In genomic region chr20:41617059-41617921, GRCh38 we compare ENCODE assay signal across 7 cellular contexts. TPM values are rescaled to one million over a fixed set of nuclear protein-coding genes. Genes with fewer than 3 reads are reported as not detected.
A peak's percentile ranks its signal among the peaks of the same experiment; 100 is the strongest.
DNase-seq lines count a peak whose midpoint lies in the region; ATAC-seq and TF ChIP-seq lines count a peak whose summit lies in the region.

No MANE protein-coding gene starts in this region.

- H3K4me3 ChIP-seq in GM12875 (ENCODE audit: low read depth, low read length) (peak overlapping the region; percentile 66), neural progenitor cell (peak overlapping the region; percentile 99), upper lobe of right lung (peak overlapping the region; percentile 67)

- TF ChIP-seq CTCF in GM12875 (IDR thresholded peaks at IDR 0.05; ENCODE audit: borderline replicate concordance, insufficient read depth, low read depth, low read length), result no peak
- no peak for TF ChIP-seq CTCF in neural progenitor cell (IDR thresholded peaks at IDR 0.05)
- no peak for TF ChIP-seq CTCF in upper lobe of right lung (IDR thresholded peaks at IDR 0.05)

- no peak overlapping the region for H2AFZ ChIP-seq in neural progenitor cell (replicated peaks)

- H3K27ac Mint-ChIP-seq in activated T-cell treated with anti-CD3 and anti-CD28 coated beads, Interleukin-2, amount 50 U/mL, for 24 hours, result peak overlapping the region; percentile 83
- peak overlapping the region; percentile 75 for H3K27ac Mint-ChIP-seq in neural progenitor cell

- ATAC-seq in HG02571 (IDR thresholded peaks at IDR 0.05; ENCODE audit: unreplicated experiment), result peak; percentile 10
- peak; percentile 8 for ATAC-seq in upper lobe of right lung

- intact Hi-C loops in upper lobe of right lung (cut with DNase I), result no loop called here

- peak overlapping the region; percentile 84 for H3K4me3 Mint-ChIP-seq in activated T-cell treated with anti-CD3 and anti-CD28 coated beads, Interleukin-2, amount 50 U/mL, for 24 hours
- peak overlapping the region; percentile 95 for H3K4me3 Mint-ChIP-seq in neural progenitor cell

- no peaks in the 10 kb centered on the region for H3K9me3 ChIP-seq in neural progenitor cell (ENCODE audit: low read depth)
- no peaks in the 10 kb centered on the region for H3K9me3 ChIP-seq in upper lobe of right lung

- peaks cover 13% of the 10 kb centered on the region for H3K27me3 ChIP-seq in neural progenitor cell
- H3K27me3 ChIP-seq in upper lobe of right lung, result no peaks in the 10 kb centered on the region

- H3K79me2 ChIP-seq in neural progenitor cell (ENCODE audit: low read depth), result peaks cover 54% of the 10 kb centered on the region

- DNase-seq in NCI-H2227 (lab: John Stamatoyannopoulos, UW; ENCODE audit: unreplicated experiment), result peak; percentile 64
- peak; percentile 52 for DNase-seq in activated T-cell treated with anti-CD3 and anti-CD28 coated beads, Interleukin-2, amount 50 U/mL, for 24 hours
- peak; percentile 41 for DNase-seq in fibroblast of peridontal ligament (ENCODE audit: extremely low read depth)
- DNase-seq in neural progenitor cell (ENCODE audit: low spot score), result peak; percentile 69
- peak; percentile 76 for DNase-seq in upper lobe of right lung

- H3F3A ChIP-seq in neural progenitor cell (ENCODE audit: low read depth), result peaks cover 3% of the 10 kb centered on the region

- no peaks in the 10 kb centered on the region for H3K27me3 Mint-ChIP-seq in activated T-cell treated with anti-CD3 and anti-CD28 coated beads, Interleukin-2, amount 50 U/mL, for 24 hours
- peaks cover 3% of the 10 kb centered on the region for H3K27me3 Mint-ChIP-seq in neural progenitor cell (ENCODE audit: insufficient read depth, low read depth)

- H3K4me1 Mint-ChIP-seq in activated T-cell treated with anti-CD3 and anti-CD28 coated beads, Interleukin-2, amount 50 U/mL, for 24 hours (ENCODE audit: low read depth), result peaks cover 48% of the 10 kb centered on the region
- peaks cover 38% of the 10 kb centered on the region for H3K4me1 Mint-ChIP-seq in neural progenitor cell

- no peaks in the 10 kb centered on the region for H3K9me3 Mint-ChIP-seq in activated T-cell treated with anti-CD3 and anti-CD28 coated beads, Interleukin-2, amount 50 U/mL, for 24 hours
- H3K9me3 Mint-ChIP-seq in neural progenitor cell, result peaks cover 4% of the 10 kb centered on the region

- peaks cover 3% of the 10 kb centered on the region for H3K36me3 Mint-ChIP-seq in activated T-cell treated with anti-CD3 and anti-CD28 coated beads, Interleukin-2, amount 50 U/mL, for 24 hours (ENCODE audit: low read depth)
- H3K36me3 Mint-ChIP-seq in neural progenitor cell, result peaks cover 11% of the 10 kb centered on the region

- peaks cover 42% of the 10 kb centered on the region for H3K4me1 ChIP-seq in neural progenitor cell
- H3K4me1 ChIP-seq in upper lobe of right lung, result peaks cover 35% of the 10 kb centered on the region

- H3K36me3 ChIP-seq in neural progenitor cell, result no peaks in the 10 kb centered on the region
- H3K36me3 ChIP-seq in upper lobe of right lung, result no peaks in the 10 kb centered on the region

- H4K20me1 ChIP-seq in neural progenitor cell (ENCODE audit: low read depth), result peaks cover 53% of the 10 kb centered on the region

- H3K27ac ChIP-seq in neural progenitor cell, result no peak overlapping the region
- peak overlapping the region; percentile 31 for H3K27ac ChIP-seq in upper lobe of right lung

- peak overlapping the region; percentile 79 for H3K9ac ChIP-seq in neural progenitor cell

- peak overlapping the region; percentile 96 for H3K4me2 ChIP-seq in neural progenitor cell

RNA-seq across cellular contexts. Expression of gene CHD6, which starts 0.9 kb away (rescaled TPM):
- total RNA-seq in neural progenitor cell (ENCODE audit: low replicate concordance) (76.1 TPM in 2 replicates), upper lobe of right lung (42.3 TPM)
